ENCODE assay signal across 8 cellular contexts in the genomic region with DNA sequence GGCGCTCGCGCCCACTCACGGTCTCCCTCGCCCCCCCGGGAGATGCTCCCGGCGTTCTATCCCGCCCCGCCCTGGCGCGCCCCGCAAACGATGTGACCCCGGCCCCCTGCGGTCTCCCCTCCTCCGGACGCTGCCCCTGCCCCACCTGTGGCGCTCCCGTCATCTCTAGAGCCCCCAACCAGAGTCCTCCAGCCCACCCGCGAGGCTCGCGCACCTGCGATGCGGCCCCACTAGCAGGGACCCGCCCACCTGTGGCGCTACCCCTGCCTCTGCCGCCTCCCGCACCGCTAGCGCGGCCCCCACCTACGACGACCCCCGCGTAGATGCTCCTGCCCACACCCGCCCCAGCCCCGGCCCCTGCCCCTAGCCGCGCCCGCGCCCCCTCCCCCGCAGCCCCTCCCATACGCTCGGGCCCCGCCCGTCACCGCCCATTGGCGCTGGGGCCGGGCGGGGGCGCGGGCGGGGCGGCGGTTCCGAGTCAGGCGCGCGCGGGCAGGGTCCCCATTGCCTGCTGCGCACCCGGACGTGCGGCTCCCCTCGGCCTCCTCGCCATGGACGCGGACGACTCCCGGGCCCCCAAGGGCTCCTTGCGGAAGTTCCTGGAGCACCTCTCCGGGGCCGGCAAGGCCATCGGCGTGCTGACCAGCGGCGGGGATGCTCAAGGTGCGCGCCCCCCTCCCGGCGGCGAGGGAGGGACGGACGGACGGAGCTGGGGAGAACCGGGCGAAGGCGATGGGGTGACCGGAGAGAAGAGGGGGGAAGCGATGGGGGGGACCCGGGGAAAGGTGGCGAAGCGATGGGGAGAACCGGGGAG. TPM values are rescaled to one million over a fixed set of nuclear protein-coding genes. Genes with fewer than 3 reads are reported as not detected.
A peak's percentile ranks its signal among the peaks of the same experiment; 100 is the strongest.
DNase-seq lines count a peak whose midpoint lies in the region; ATAC-seq and TF ChIP-seq lines count a peak whose summit lies in the region.

A gene (plus strand): TSS at position 504 of the 814 bp plus-strand sequence. CDS start 48 bp downstream, at position 552.

- H3K27ac ChIP-seq in epithelial cell of prostate, result peak within 1 kb of the TSS; percentile 51

- peak; percentile 58 for TF ChIP-seq POLR2A in GM10847 (IDR thresholded peaks at IDR 0.05; ENCODE audit: extremely low read depth, insufficient read length)

- DNase-seq in MV-4-11 (lab: John Stamatoyannopoulos, UW) (peak; percentile 12), epithelial cell of prostate (ENCODE audit: low read depth, low spot score) (no peak), myocyte (ENCODE audit: low read depth) (no peak), NCI-H524 treated with DMSO at 0.1 percent for 48 hours (lab: John Stamatoyannopoulos, UW) (no peak)
- DNase-seq in activated CD8-positive, alpha-beta memory T cell treated with anti-CD3 and anti-CD28 coated beads for 48 hours (ENCODE audit: low read depth in 2 of 3, low spot score in 2 of 3), result peak in 2 of 3 experiments; percentile 44 to 45
- peak; percentile 79 for DNase-seq in stimulated activated naive CD8-positive, alpha-beta T cell treated with anti-CD3 and anti-CD28 coated beads, Interleukin-15, Interleukin-2, amounts not matched to agents 100 U/mL and 50 U/mL, for 24 hours

- peak; percentile 50 for ATAC-seq in GM21825 (IDR thresholded peaks at IDR 0.05; ENCODE audit: unreplicated experiment)
- ATAC-seq in stimulated activated naive CD8-positive, alpha-beta T cell treated with anti-CD3 and anti-CD28 coated beads, Interleukin-15, Interleukin-2, amounts not matched to agents 100 U/mL and 50 U/mL, for 24 hours, result peak; percentile 60

RNA-seq across cellular contexts. Expression of the gene that starts here (rescaled TPM):
- 20.2 and 26.2 TPM in 2 replicates for total RNA-seq in myocyte
- 82.5 TPM for polyA plus RNA-seq in myocyte (2012)

Comparison
In these comparisons a context has a peak if more than half of its experiments do, and no peak if none do; other contexts are left out.
1. DNase-seq: peak in MV-4-11 (single experiment), activated CD8-positive, alpha-beta memory T cell treated with anti-CD3 and anti-CD28 coated beads for 48 hours (2 of 3) and stimulated activated naive CD8-positive, alpha-beta T cell treated with anti-CD3 and anti-CD28 coated beads, Interleukin-15, Interleukin-2, amounts not matched to agents 100 U/mL and 50 U/mL, for 24 hours (single experiment); none in epithelial cell of prostate (single experiment), myocyte (single experiment) and NCI-H524 treated with DMSO at 0.1 percent for 48 hours (single experiment).